In genomic region chr2:18299423-18300212, GRCh38 we compare ENCODE assay signal across 9 cellular contexts.
DNase-seq lines count a peak whose midpoint lies in the region; ATAC-seq and TF ChIP-seq lines count a peak whose summit lies in the region.
"Had no signal": no experiment of that assay in that cellular context is flagged by ENCODE, and none has a peak within 500 bp of the region (broad histone marks: within the 10 kb centered on the region; RNA-seq: fewer than 3 reads in every experiment).

No MANE protein-coding gene starts in this region.

- H3K27ac Mint-ChIP-seq in HFFc6, result peak overlapping the region; percentile 57
- H3K27ac Mint-ChIP-seq in T-helper 2 cell treated with Interferon-gamma antibody and Interleukin-4, amounts not matched to agents 5 μg/mL and 100 μg/mL, for 36 hours, result no peak overlapping the region

- intact Hi-C loops in heart left ventricle (cut with DNase I), result no loop called here

- no peaks in the 10 kb centered on the region for H3K9me3 Mint-ChIP-seq in HFFc6
- no peaks in the 10 kb centered on the region for H3K9me3 Mint-ChIP-seq in T-helper 2 cell treated with Interferon-gamma antibody and Interleukin-4, amounts not matched to agents 5 μg/mL and 100 μg/mL, for 36 hours

- H3K4me3 ChIP-seq in heart left ventricle (no peak overlapping the region), retinal pigment epithelial cell (ENCODE audit: low read length) (peak overlapping the region; percentile 6)

- no peaks in the 10 kb centered on the region for H3K36me3 Mint-ChIP-seq in HFFc6 (ENCODE audit: low read depth)
- H3K36me3 Mint-ChIP-seq in T-helper 2 cell treated with Interferon-gamma antibody and Interleukin-4, amounts not matched to agents 5 μg/mL and 100 μg/mL, for 36 hours (ENCODE audit: low read depth), result no peaks in the 10 kb centered on the region

- H3K4me1 ChIP-seq in heart left ventricle, result peaks cover 0 to 2% (median 0%) of the 10 kb centered on the region in 12 donors

- H3K36me3 ChIP-seq in heart left ventricle, result no peaks in the 10 kb centered on the region

- ATAC-seq in SK-N-SH treated with all-trans-retinoic acid at 6 μM for 48 hours (peak; percentile 94), heart left ventricle (peak in 3 of 4 donors; percentile 56 to 94 (median 77))

- TF ChIP-seq POLR2A in heart left ventricle (IDR thresholded peaks at IDR 0.05), result no peak

- H3K4me3 Mint-ChIP-seq in HFFc6, result peak overlapping the region; percentile 62
- H3K4me3 Mint-ChIP-seq in T-helper 2 cell treated with Interferon-gamma antibody and Interleukin-4, amounts not matched to agents 5 μg/mL and 100 μg/mL, for 36 hours, result no peak overlapping the region

- no peaks in the 10 kb centered on the region for H3K27me3 Mint-ChIP-seq in HFFc6 (ENCODE audit: insufficient read depth)
- H3K27me3 Mint-ChIP-seq in T-helper 2 cell treated with Interferon-gamma antibody and Interleukin-4, amounts not matched to agents 5 μg/mL and 100 μg/mL, for 36 hours (ENCODE audit: low read depth), result no peaks in the 10 kb centered on the region

- WGBS in heart left ventricle, 4 donors, result 55 to 63% (median 57%) methylated on average over 9 of the region's 9 CpGs

- no peaks in the 10 kb centered on the region for H3K27me3 ChIP-seq in heart left ventricle

- TF ChIP-seq CTCF in HFFc6 (IDR thresholded peaks at IDR 0.05) (no peak), heart left ventricle (IDR thresholded peaks at IDR 0.05) (no peak), retinal pigment epithelial cell (conservative IDR thresholded peaks at IDR 0.05; ENCODE audit: low read depth, low read length) (no peak), GM20000 (IDR thresholded peaks at IDR 0.05; ENCODE audit: extremely low read depth, missing control alignments) (no peak)

- DNase-seq in HFFc6 (peak; percentile 84), heart left ventricle (peak in 3 of 5 donors; percentile 20 to 28 (median 24)), retinal pigment epithelial cell (ENCODE audit: low read depth) (peak; percentile 77), GM20000 (ENCODE audit: low spot score) (no peak)
- no peak for DNase-seq in T-helper 2 cell treated with Interferon-gamma antibody and Interleukin-4, amounts not matched to agents 5 μg/mL and 100 μg/mL, for 36 hours (ENCODE audit: low spot score)
- DNase-seq in activated naive CD4-positive, alpha-beta T cell treated with Interleukin-2 at 50 U/mL for 16 hours, result no peak
- no peak for DNase-seq in activated CD4-positive, alpha-beta T cell treated with anti-CD3 and anti-CD28 coated beads, Interleukin-2, amount 50 U/mL, for 48 hours
- DNase-seq: stimulated activated CD4-positive, alpha-beta T cell treated with anti-CD3 and anti-CD28 coated beads, Interleukin-4, amount 100 ng/mL, for 24 hours had no signal

- H3K9me3 ChIP-seq in heart left ventricle, result no peaks in the 10 kb centered on the region

- H3K4me1 Mint-ChIP-seq in HFFc6 (ENCODE audit: low read depth), result peaks cover 43% of the 10 kb centered on the region
- no peaks in the 10 kb centered on the region for H3K4me1 Mint-ChIP-seq in T-helper 2 cell treated with Interferon-gamma antibody and Interleukin-4, amounts not matched to agents 5 μg/mL and 100 μg/mL, for 36 hours (ENCODE audit: low read depth)

- peak overlapping the region in 2 of 12 donors; percentile 32 to 42 for H3K27ac ChIP-seq in heart left ventricle

TF ChIP-seq in SK-N-SH treated with all-trans-retinoic acid at 6 μM for 48 hours, 23 proteins besides CTCF, POLR2A, EP300 and RAD21 (continues in another document):
- TF ChIP-seq BACH2 (CRISPR knock-in tag; IDR thresholded peaks at IDR 0.05; ENCODE audit: borderline replicate concordance) (no peak), GLIS3 (CRISPR knock-in tag; IDR thresholded peaks at IDR 0.05) (peak; percentile 83), CREB5 (CRISPR knock-in tag; IDR thresholded peaks at IDR 0.05; ENCODE audit: low read depth) (peak; percentile 86), CSDC2 (CRISPR knock-in tag; IDR thresholded peaks at IDR 0.05) (peak; percentile 77; the same call in 1 of the 2 replicates), RARB (CRISPR knock-in tag; IDR thresholded peaks at IDR 0.05) (no peak), ZFP30 (CRISPR knock-in tag; IDR thresholded peaks at IDR 0.05) (no peak), SNAI2 (CRISPR knock-in tag; IDR thresholded peaks at IDR 0.05) (no peak), ZNF70 (CRISPR knock-in tag; IDR thresholded peaks at IDR 0.05) (no peak), CSRNP3 (CRISPR knock-in tag; IDR thresholded peaks at IDR 0.05) (no peak), PPARA (CRISPR knock-in tag; IDR thresholded peaks at IDR 0.05; ENCODE audit: borderline replicate concordance) (no peak), ESRRG (CRISPR knock-in tag; IDR thresholded peaks at IDR 0.05) (no peak), ZFP3 (CRISPR knock-in tag; IDR thresholded peaks at IDR 0.05) (no peak), ARNTL (CRISPR knock-in tag; IDR thresholded peaks at IDR 0.05; ENCODE audit: borderline replicate concordance, low read depth) (no peak), OSR1 (CRISPR knock-in tag; IDR thresholded peaks at IDR 0.05) (no peak), ZNF8 (CRISPR knock-in tag; IDR thresholded peaks at IDR 0.05) (no peak), ZC3H10 (CRISPR knock-in tag; IDR thresholded peaks at IDR 0.05) (no peak), POU6F1 (CRISPR knock-in tag; IDR thresholded peaks at IDR 0.05; ENCODE audit: borderline replicate concordance, low read depth) (no peak), TOX (CRISPR knock-in tag; IDR thresholded peaks at IDR 0.05; ENCODE audit: borderline replicate concordance) (no peak), ISL1 (CRISPR knock-in tag; IDR thresholded peaks at IDR 0.05) (peak; percentile 78), TSHZ2 (CRISPR knock-in tag; IDR thresholded peaks at IDR 0.05) (no peak), TCF4 (CRISPR knock-in tag; IDR thresholded peaks at IDR 0.05; ENCODE audit: borderline replicate concordance) (no peak), ZNF565 (CRISPR knock-in tag; conservative IDR thresholded peaks at IDR 0.05; ENCODE audit: low read depth) (no peak)

Comparison
In these comparisons a context has a peak if more than half of its experiments do, and no peak if none do; other contexts are left out.
1. DNase-seq: peak in HFFc6 (single experiment), heart left ventricle (3 of 5) and retinal pigment epithelial cell (single experiment); none in T-helper 2 cell treated with Interferon-gamma antibody and Interleukin-4, amounts not matched to agents 5 μg/mL and 100 μg/mL, for 36 hours (single experiment), GM20000 (single experiment), activated naive CD4-positive, alpha-beta T cell treated with Interleukin-2 at 50 U/mL for 16 hours (single experiment) and activated CD4-positive, alpha-beta T cell treated with anti-CD3 and anti-CD28 coated beads, Interleukin-2, amount 50 U/mL, for 48 hours (0 of 2).